Comparison of ENCODE assay signal across 8 cellular contexts in the genomic region with DNA sequence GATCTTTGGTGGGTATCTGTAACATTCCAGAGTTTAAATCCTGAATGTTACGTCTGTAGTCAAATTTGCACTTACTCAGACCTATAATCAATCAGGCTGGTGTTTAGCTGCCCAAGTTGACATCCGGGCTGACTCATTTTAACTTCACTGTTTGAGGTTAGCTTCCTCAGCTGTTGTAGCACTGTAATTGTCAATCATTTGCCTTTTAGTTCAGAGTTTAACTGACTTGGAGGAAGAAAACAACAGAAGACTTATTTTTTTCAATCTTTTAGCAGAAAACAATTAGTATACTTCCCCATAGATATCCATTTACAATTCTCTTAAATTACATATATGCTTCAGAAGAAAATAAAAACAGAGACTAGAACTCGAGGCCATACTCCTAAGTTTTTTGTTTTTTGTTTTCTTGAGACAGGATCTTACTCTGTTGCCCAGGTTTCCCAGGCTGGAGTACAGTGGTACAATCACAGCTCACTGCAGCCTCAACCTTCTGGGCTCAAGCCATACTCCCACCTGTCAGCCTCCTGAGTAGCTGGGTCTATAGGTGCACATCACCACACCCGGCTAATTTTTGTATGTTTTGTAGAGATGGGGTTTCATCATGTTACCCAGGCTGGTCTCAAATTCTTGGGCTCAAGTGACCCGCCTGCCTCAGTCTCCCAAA. TPM values are rescaled to one million over a fixed set of nuclear protein-coding genes. Genes with fewer than 3 reads are reported as not detected.
DNase-seq lines count a peak whose midpoint lies in the region; ATAC-seq lines count a peak whose summit lies in the region.

No MANE protein-coding gene starts in this region.

- peak overlapping the region; percentile 86 for H3K27ac ChIP-seq in SJCRH30

- DNase-seq in A172 (ENCODE audit: low spot score) = peak; percentile 97
- peak; percentile 73 to 91 for DNase-seq in SJCRH30
- DNase-seq in iris pigment epithelial cell (ENCODE audit: low read depth) = peak; percentile 96
- DNase-seq in NCI-H526 treated with DMSO at 0.1 percent for 48 hours (lab: John Stamatoyannopoulos, UW) = no peak
- no peak for DNase-seq in NCI-H2081 (lab: John Stamatoyannopoulos, UW)
- DNase-seq in NCI-H510A (lab: John Stamatoyannopoulos, UW) = no peak

- peaks cover 50% of the 10 kb centered on the region for H3K4me1 ChIP-seq in SJCRH30

- no peak overlapping the region for H3K4me3 ChIP-seq in SJCRH30

- no peaks in the 10 kb centered on the region for H3K27me3 ChIP-seq in SJCRH30

- H3K36me3 ChIP-seq in SJCRH30 = no peaks in the 10 kb centered on the region

- no peaks in the 10 kb centered on the region for H3K9me3 ChIP-seq in SJCRH30 (replicated peaks)

- ATAC-seq in GM18520 (IDR thresholded peaks at IDR 0.05; ENCODE audit: unreplicated experiment) (peak; percentile 97), HG02938 (IDR thresholded peaks at IDR 0.05; ENCODE audit: unreplicated experiment) (peak; percentile 98)

RNA-seq across cellular contexts. Expression of gene LRRC17, which starts 38.5 kb away (rescaled TPM):
- total RNA-seq in A172 (2014; rRNA removed; shearing (Covaris generic)) = 843 and 845 TPM in 2 replicates
- 67.1 and 71.2 TPM in 2 replicates for total RNA-seq in SJCRH30 (2014; rRNA removed; shearing (Covaris generic))

Comparison
In these comparisons a context has a peak if more than half of its experiments do, and no peak if none do; other contexts are left out.
1. DNase-seq: peak in A172 (single experiment), SJCRH30 (2 of 2) and iris pigment epithelial cell (single experiment); none in NCI-H526 treated with DMSO at 0.1 percent for 48 hours (single experiment), NCI-H2081 (0 of 2) and NCI-H510A (single experiment).
2. RNA of gene LRRC17, which starts 38.5 kb away (total RNA-seq): 843 to 845 TPM in A172; 67.1 to 71.2 TPM in SJCRH30; every median in the first group is over 10 times any median in the second.